Comparison of ENCODE assay signal across 8 cellular contexts in genomic region chr10:93465806-93466675, GRCh38. TPM values are rescaled to one million over a fixed set of nuclear protein-coding genes. Genes with fewer than 3 reads are reported as not detected.
A peak's percentile ranks its signal among the peaks of the same experiment; 100 is the strongest.
DNase-seq lines count a peak whose midpoint lies in the region; ATAC-seq and TF ChIP-seq lines count a peak whose summit lies in the region.

No MANE protein-coding gene starts in this region.

- no peak for ATAC-seq in activated CD8-positive, alpha-beta T cell treated with anti-CD3 and anti-CD28 coated beads for 36 hours
- no peak for ATAC-seq in HG03565 (IDR thresholded peaks at IDR 0.05; ENCODE audit: unreplicated experiment)

- DNase-seq in DMS 273 treated with DMSO at 0.1 percent for 48 hours (lab: John Stamatoyannopoulos, UW) (peak; percentile 84), NCI-H446 (lab: John Stamatoyannopoulos, UW) (peak; percentile 61 to 90), dermis microvascular lymphatic vessel endothelial cell (ENCODE audit: low read depth in 2 of 2) (peak; percentile 80 to 96), mesothelial cell of epicardium (ENCODE audit: low spot score in 2 of 2, unreplicated experiment in 2 of 2) (no peak), NK-92 (lab: John Stamatoyannopoulos, UW; ENCODE audit: unreplicated experiment) (no peak), putamen (ENCODE audit: low spot score) (no peak)
- no peak for DNase-seq in activated CD8-positive, alpha-beta T cell treated with anti-CD3 and anti-CD28 coated beads for 36 hours

- TF ChIP-seq CTCF in mesothelial cell of epicardium (IDR thresholded peaks at IDR 0.05; ENCODE audit: unreplicated experiment), result no peak
- no peak for TF ChIP-seq CTCF in activated CD8-positive, alpha-beta T cell treated with anti-CD3 and anti-CD28 coated beads for 36 hours (IDR thresholded peaks at IDR 0.05)

- peaks cover 57% of the 10 kb centered on the region for H3K4me1 Mint-ChIP-seq in mesothelial cell of epicardium
- H3K4me1 Mint-ChIP-seq in activated CD8-positive, alpha-beta T cell treated with anti-CD3 and anti-CD28 coated beads for 36 hours (ENCODE audit: low read depth), result peaks cover 5% of the 10 kb centered on the region

- H3K27ac Mint-ChIP-seq in mesothelial cell of epicardium, result peak overlapping the region; percentile 96
- H3K27ac Mint-ChIP-seq in activated CD8-positive, alpha-beta T cell treated with anti-CD3 and anti-CD28 coated beads for 36 hours, result no peak overlapping the region

- H3K9me3 Mint-ChIP-seq in mesothelial cell of epicardium, result peaks cover 3% of the 10 kb centered on the region
- H3K9me3 Mint-ChIP-seq in activated CD8-positive, alpha-beta T cell treated with anti-CD3 and anti-CD28 coated beads for 36 hours, result no peaks in the 10 kb centered on the region

- no peak overlapping the region for H3K4me3 Mint-ChIP-seq in mesothelial cell of epicardium
- no peak overlapping the region for H3K4me3 Mint-ChIP-seq in activated CD8-positive, alpha-beta T cell treated with anti-CD3 and anti-CD28 coated beads for 36 hours

- peaks cover 2% of the 10 kb centered on the region for H3K36me3 Mint-ChIP-seq in mesothelial cell of epicardium
- H3K36me3 Mint-ChIP-seq in activated CD8-positive, alpha-beta T cell treated with anti-CD3 and anti-CD28 coated beads for 36 hours (ENCODE audit: low read depth), result no peaks in the 10 kb centered on the region

- no peaks in the 10 kb centered on the region for H3K27me3 Mint-ChIP-seq in mesothelial cell of epicardium (ENCODE audit: low read depth)
- H3K27me3 Mint-ChIP-seq in activated CD8-positive, alpha-beta T cell treated with anti-CD3 and anti-CD28 coated beads for 36 hours, result no peaks in the 10 kb centered on the region

- POLR2A ChIA-PET in activated CD8-positive, alpha-beta T cell treated with anti-CD3 and anti-CD28 coated beads for 36 hours (lab: Charles Lee), result no interaction called here

- intact Hi-C loops in activated CD8-positive, alpha-beta T cell treated with anti-CD3 and anti-CD28 coated beads for 36 hours (cut with micrococcal nuclease), result no loop called here

- CTCF ChIA-PET in activated CD8-positive, alpha-beta T cell treated with anti-CD3 and anti-CD28 coated beads for 36 hours (lab: Charles Lee), result interaction anchor here (0.8 to 1.6 kb wide), 2 partner anchors 16 to 45 kb away, joined by 3 read pairs; no protein-coding TSS in a partner anchor

RNA-seq across cellular contexts. Expression of gene MYOF, which starts 16.1 kb away (rescaled TPM):
- total RNA-seq in dermis microvascular lymphatic vessel endothelial cell (119 and 180 TPM in 2 replicates), mesothelial cell of epicardium (53.3 to 58.5 TPM (median 56.0 TPM) in 3 replicates)
- 1 to 10 TPM; 4.9 to 5.4 TPM for total RNA-seq in activated CD8-positive, alpha-beta T cell treated with anti-CD3 and anti-CD28 coated beads for 36 hours

RNA-seq across cellular contexts. Expression of gene CEP55, which starts 30.4 kb away (rescaled TPM):
- total RNA-seq in dermis microvascular lymphatic vessel endothelial cell (11.6 and 37.1 TPM in 2 replicates), mesothelial cell of epicardium (6.0 to 6.3 TPM (median 6.0 TPM) in 3 replicates)
- total RNA-seq in activated CD8-positive, alpha-beta T cell treated with anti-CD3 and anti-CD28 coated beads for 36 hours, result 10 to 100 TPM; 44.6 to 45.0 TPM

Comparison
In these comparisons a context has a peak if more than half of its experiments do, and no peak if none do; other contexts are left out.
1. DNase-seq: peak in DMS 273 treated with DMSO at 0.1 percent for 48 hours (single experiment), NCI-H446 (2 of 2) and dermis microvascular lymphatic vessel endothelial cell (2 of 2); none in mesothelial cell of epicardium (0 of 2), NK-92 (single experiment), putamen (single experiment) and activated CD8-positive, alpha-beta T cell treated with anti-CD3 and anti-CD28 coated beads for 36 hours (single experiment).